ENCODE assay signal across 8 cellular contexts in genomic region chr10:97321032-97321806, GRCh38. TPM values are rescaled to one million over a fixed set of nuclear protein-coding genes. Genes with fewer than 3 reads are reported as not detected.
DNase-seq lines count a peak whose midpoint lies in the region; ATAC-seq and TF ChIP-seq lines count a peak whose summit lies in the region.

No MANE protein-coding gene starts in this region.

- ATAC-seq in HG03135 (IDR thresholded peaks at IDR 0.05; ENCODE audit: unreplicated experiment), result no peak

- H3K4me1 Mint-ChIP-seq in brain, result peaks cover 54% of the 10 kb centered on the region

- peak overlapping the region; percentile 83 to 89 (median 85) for H3K4me3 Mint-ChIP-seq in brain

- H3K27me3 Mint-ChIP-seq in brain, result peaks cover 30% of the 10 kb centered on the region

- peak; percentile 42 for DNase-seq in DMS79 (lab: John Stamatoyannopoulos, UW)
- peak; percentile 36 for DNase-seq in NCI-H2227 treated with DMSO at 0.1 percent for 48 hours (lab: John Stamatoyannopoulos, UW)
- peak; percentile 44 to 88 for DNase-seq in lower leg skin (ENCODE audit: low spot score in 2 of 2)
- DNase-seq in kidney glomerular epithelial cell (lab: John Stamatoyannopoulos, UW), result no peak
- no peak for DNase-seq in NCI-H1048 (lab: John Stamatoyannopoulos, UW)

- H3K9me3 Mint-ChIP-seq in brain, result no peaks in the 10 kb centered on the region

- TF ChIP-seq CTCF in brain (conservative IDR thresholded peaks at IDR 0.05) (no peak), lower leg skin (IDR thresholded peaks at IDR 0.05) (no peak)

- H3K27me3 ChIP-seq in stomach smooth muscle (ENCODE audit: control insufficient read depth in 1 of 2, insufficient read depth in 2 of 2, low read length in 2 of 2), result no peaks in the 10 kb centered on the region

- peak overlapping the region in 1 of 2 donors; percentile 87 for H3K9ac ChIP-seq in stomach smooth muscle (ENCODE audit: low read length in 2 of 2)

- H3K36me3 ChIP-seq in stomach smooth muscle (ENCODE audit: control insufficient read depth in 2 of 2, insufficient read depth in 2 of 2, low read length in 2 of 2), result no peaks in the 10 kb centered on the region

- WGBS in lower leg skin, 2 donors, result 12 to 28% methylated on average over 23 to 37 of the region's 38 CpGs

- TF ChIP-seq POLR2A in lower leg skin (IDR thresholded peaks at IDR 0.05), result no peak

- H3K4me3 ChIP-seq in lower leg skin (ENCODE audit: low read depth, poor library complexity, severe bottlenecking) (no peak overlapping the region), stomach smooth muscle (ENCODE audit: low read length in 2 of 2) (peak overlapping the region; percentile 10 to 86)

- H3K9me3 ChIP-seq in stomach smooth muscle (ENCODE audit: control insufficient read depth in 2 of 2, low read length in 2 of 2), result no peaks in the 10 kb centered on the region

- H3K27ac ChIP-seq in stomach smooth muscle (ENCODE audit: low read length), result no peak overlapping the region

- intact Hi-C loops in lower leg skin (cut with DNase I; ENCODE audit: low total_unique reads), result no loop called here

- H3K27ac Mint-ChIP-seq in brain, result peak overlapping the region; percentile 46 to 94 (median 90)

- no peaks in the 10 kb centered on the region for H3K36me3 Mint-ChIP-seq in brain

- H3K4me1 ChIP-seq in stomach smooth muscle (ENCODE audit: control insufficient read depth, insufficient read depth, low read length), result peaks cover 28% of the 10 kb centered on the region

RNA-seq across cellular contexts. Expression of gene FRAT1, which starts 2.1 kb away (rescaled TPM):
- polyA plus RNA-seq in brain (ENCODE audit: insufficient read depth, low read depth, low replicate concordance), result 5.0 TPM
- 10 to 100 TPM in 2 of 4 donors, 1 to 10 TPM in 2; 4.6 to 16.9 (median 9.4) TPM for total RNA-seq in lower leg skin

RNA-seq across cellular contexts. Expression of gene FRAT2, which starts 13.3 kb away (rescaled TPM):
- polyA plus RNA-seq in brain (ENCODE audit: insufficient read depth, low read depth, low replicate concordance), result 12.3 TPM
- 10 to 100 TPM; 40.9 to 62.0 (median 57.7) TPM for total RNA-seq in lower leg skin

RNA-seq across cellular contexts. Expression of gene ARHGAP19, which starts 28.8 kb away (rescaled TPM):
- 7.6 TPM for polyA plus RNA-seq in brain (ENCODE audit: insufficient read depth, low read depth, low replicate concordance)
- total RNA-seq in lower leg skin, result 1 to 10 TPM; 7.7 to 8.5 (median 8.2) TPM

Comparison
In these comparisons a context has a peak if more than half of its experiments do, and no peak if none do; other contexts are left out.
1. DNase-seq: peak in DMS79 (single experiment), NCI-H2227 treated with DMSO at 0.1 percent for 48 hours (single experiment) and lower leg skin (2 of 2); none in kidney glomerular epithelial cell (single experiment) and NCI-H1048 (single experiment).